ENCODE assay signal across 1 cellular context in genomic region chr4:42654606-42655005, GRCh38.
TF ChIP-seq lines count a peak whose summit lies in the region.

No MANE protein-coding gene starts in this region.

TF ChIP-seq in H1, 55 proteins besides CTCF, POLR2A, EP300 and RAD21 (continued from another document):
- TF ChIP-seq, protein P1, sequence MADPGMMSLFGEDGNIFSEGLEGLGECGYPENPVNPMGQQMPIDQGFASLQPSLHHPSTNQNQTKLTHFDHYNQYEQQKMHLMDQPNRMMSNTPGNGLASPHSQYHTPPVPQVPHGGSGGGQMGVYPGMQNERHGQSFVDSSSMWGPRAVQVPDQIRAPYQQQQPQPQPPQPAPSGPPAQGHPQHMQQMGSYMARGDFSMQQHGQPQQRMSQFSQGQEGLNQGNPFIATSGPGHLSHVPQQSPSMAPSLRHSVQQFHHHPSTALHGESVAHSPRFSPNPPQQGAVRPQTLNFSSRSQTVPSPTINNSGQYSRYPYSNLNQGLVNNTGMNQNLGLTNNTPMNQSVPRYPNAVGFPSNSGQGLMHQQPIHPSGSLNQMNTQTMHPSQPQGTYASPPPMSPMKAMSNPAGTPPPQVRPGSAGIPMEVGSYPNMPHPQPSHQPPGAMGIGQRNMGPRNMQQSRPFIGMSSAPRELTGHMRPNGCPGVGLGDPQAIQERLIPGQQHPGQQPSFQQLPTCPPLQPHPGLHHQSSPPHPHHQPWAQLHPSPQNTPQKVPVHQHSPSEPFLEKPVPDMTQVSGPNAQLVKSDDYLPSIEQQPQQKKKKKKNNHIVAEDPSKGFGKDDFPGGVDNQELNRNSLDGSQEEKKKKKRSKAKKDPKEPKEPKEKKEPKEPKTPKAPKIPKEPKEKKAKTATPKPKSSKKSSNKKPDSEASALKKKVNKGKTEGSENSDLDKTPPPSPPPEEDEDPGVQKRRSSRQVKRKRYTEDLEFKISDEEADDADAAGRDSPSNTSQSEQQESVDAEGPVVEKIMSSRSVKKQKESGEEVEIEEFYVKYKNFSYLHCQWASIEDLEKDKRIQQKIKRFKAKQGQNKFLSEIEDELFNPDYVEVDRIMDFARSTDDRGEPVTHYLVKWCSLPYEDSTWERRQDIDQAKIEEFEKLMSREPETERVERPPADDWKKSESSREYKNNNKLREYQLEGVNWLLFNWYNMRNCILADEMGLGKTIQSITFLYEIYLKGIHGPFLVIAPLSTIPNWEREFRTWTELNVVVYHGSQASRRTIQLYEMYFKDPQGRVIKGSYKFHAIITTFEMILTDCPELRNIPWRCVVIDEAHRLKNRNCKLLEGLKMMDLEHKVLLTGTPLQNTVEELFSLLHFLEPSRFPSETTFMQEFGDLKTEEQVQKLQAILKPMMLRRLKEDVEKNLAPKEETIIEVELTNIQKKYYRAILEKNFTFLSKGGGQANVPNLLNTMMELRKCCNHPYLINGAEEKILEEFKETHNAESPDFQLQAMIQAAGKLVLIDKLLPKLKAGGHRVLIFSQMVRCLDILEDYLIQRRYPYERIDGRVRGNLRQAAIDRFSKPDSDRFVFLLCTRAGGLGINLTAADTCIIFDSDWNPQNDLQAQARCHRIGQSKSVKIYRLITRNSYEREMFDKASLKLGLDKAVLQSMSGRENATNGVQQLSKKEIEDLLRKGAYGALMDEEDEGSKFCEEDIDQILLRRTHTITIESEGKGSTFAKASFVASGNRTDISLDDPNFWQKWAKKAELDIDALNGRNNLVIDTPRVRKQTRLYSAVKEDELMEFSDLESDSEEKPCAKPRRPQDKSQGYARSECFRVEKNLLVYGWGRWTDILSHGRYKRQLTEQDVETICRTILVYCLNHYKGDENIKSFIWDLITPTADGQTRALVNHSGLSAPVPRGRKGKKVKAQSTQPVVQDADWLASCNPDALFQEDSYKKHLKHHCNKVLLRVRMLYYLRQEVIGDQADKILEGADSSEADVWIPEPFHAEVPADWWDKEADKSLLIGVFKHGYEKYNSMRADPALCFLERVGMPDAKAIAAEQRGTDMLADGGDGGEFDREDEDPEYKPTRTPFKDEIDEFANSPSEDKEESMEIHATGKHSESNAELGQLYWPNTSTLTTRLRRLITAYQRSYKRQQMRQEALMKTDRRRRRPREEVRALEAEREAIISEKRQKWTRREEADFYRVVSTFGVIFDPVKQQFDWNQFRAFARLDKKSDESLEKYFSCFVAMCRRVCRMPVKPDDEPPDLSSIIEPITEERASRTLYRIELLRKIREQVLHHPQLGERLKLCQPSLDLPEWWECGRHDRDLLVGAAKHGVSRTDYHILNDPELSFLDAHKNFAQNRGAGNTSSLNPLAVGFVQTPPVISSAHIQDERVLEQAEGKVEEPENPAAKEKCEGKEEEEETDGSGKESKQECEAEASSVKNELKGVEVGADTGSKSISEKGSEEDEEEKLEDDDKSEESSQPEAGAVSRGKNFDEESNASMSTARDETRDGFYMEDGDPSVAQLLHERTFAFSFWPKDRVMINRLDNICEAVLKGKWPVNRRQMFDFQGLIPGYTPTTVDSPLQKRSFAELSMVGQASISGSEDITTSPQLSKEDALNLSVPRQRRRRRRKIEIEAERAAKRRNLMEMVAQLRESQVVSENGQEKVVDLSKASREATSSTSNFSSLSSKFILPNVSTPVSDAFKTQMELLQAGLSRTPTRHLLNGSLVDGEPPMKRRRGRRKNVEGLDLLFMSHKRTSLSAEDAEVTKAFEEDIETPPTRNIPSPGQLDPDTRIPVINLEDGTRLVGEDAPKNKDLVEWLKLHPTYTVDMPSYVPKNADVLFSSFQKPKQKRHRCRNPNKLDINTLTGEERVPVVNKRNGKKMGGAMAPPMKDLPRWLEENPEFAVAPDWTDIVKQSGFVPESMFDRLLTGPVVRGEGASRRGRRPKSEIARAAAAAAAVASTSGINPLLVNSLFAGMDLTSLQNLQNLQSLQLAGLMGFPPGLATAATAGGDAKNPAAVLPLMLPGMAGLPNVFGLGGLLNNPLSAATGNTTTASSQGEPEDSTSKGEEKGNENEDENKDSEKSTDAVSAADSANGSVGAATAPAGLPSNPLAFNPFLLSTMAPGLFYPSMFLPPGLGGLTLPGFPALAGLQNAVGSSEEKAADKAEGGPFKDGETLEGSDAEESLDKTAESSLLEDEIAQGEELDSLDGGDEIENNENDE (IDR thresholded peaks at IDR 0.05; ENCODE audit: insufficient replicate concordance, low read length): no peak
- TF ChIP-seq TEAD4 (IDR thresholded peaks at IDR 0.05; ENCODE audit: low read depth, low read length): no peak
- TF ChIP-seq CTBP2 (IDR thresholded peaks at IDR 0.05; ENCODE audit: borderline replicate concordance, insufficient read depth, insufficient read length, low read length): no peak
- TF ChIP-seq SAP30 (IDR thresholded peaks at IDR 0.05; ENCODE audit: insufficient read depth, insufficient replicate concordance, low read length): no peak
- TF ChIP-seq BCL11A (IDR thresholded peaks at IDR 0.05; ENCODE audit: low read depth in 2 of 2, low read length in 2 of 2): no peak
- TF ChIP-seq YY1 (IDR thresholded peaks at IDR 0.05; ENCODE audit: low read depth, low read length): no peak
- no peak for TF ChIP-seq TAF7 (optimal IDR thresholded peaks at IDR 0.05; ENCODE audit: borderline replicate concordance, low read depth, low read length)
- TF ChIP-seq CEBPB (IDR thresholded peaks at IDR 0.05; ENCODE audit: low read depth, low read length): no peak
- no peak for TF ChIP-seq TCF12 (IDR thresholded peaks at IDR 0.05; ENCODE audit: low read depth, low read length)
- TF ChIP-seq SIRT6 (IDR thresholded peaks at IDR 0.05; ENCODE audit: low read length): no peak
- no peak for TF ChIP-seq RFX5 (IDR thresholded peaks at IDR 0.05; ENCODE audit: borderline replicate concordance, low read depth, low read length)
- no peak for TF ChIP-seq ATF2 (IDR thresholded peaks at IDR 0.05; ENCODE audit: low read length)
- no peak for TF ChIP-seq KDM1A (IDR thresholded peaks at IDR 0.05; ENCODE audit: borderline replicate concordance, low read length)
- TF ChIP-seq POU5F1 (IDR thresholded peaks at IDR 0.05; ENCODE audit: low read depth, low read length): no peak
- no peak for TF ChIP-seq TAF1 (IDR thresholded peaks at IDR 0.05; ENCODE audit: low read depth, low read length)
- no peak for TF ChIP-seq BRCA1 (IDR thresholded peaks at IDR 0.05; ENCODE audit: low read depth, low read length)
- no peak for TF ChIP-seq KDM5A (IDR thresholded peaks at IDR 0.05; ENCODE audit: low read length)
